ENCODE assay signal across 22 cellular contexts in the genomic region with DNA sequence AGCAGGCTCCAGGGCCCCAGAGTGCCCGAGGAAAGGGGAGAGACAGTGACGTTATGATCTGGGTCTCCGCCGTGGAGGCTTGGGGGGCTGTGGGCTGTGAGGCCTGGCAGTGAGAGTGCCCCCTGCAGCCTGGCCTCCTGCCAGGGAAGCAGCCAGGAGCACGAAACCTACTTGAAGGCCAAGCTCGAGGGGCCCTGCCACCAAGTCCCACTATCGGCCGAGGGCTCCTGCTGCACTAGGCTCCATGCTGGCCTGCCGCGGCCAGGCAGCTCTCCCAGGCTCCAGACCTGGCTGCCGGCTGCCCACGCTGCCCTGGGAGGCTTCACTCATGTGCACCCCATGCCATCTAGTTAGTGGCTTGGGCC. TPM values are rescaled to one million over a fixed set of nuclear protein-coding genes. Genes with fewer than 3 reads are reported as not detected.
DNase-seq lines count a peak whose midpoint lies in the region; ATAC-seq and TF ChIP-seq lines count a peak whose summit lies in the region.
"Had no signal": no experiment of that assay in that cellular context is flagged by ENCODE, and none has a peak within 500 bp of the region (broad histone marks: within the 10 kb centered on the region; RNA-seq: fewer than 3 reads in every experiment).

No MANE protein-coding gene starts in this region.

- H3K27ac ChIP-seq in effector memory CD4-positive, alpha-beta T cell (ENCODE audit: insufficient read depth, low read length, poor library complexity, severe bottlenecking), result peak overlapping the region; percentile 25
- H3K27ac ChIP-seq in rectal smooth muscle tissue (ENCODE audit: low read depth, low read length), result peak overlapping the region; percentile 72
- H3K27ac ChIP-seq: brain microvascular endothelial cell, SJSA1, testis had no signal

- CTCF ChIA-PET in BJ (lab: Yijun Ruan, JAX), result interaction anchor here (1.1 kb wide), 1 partner anchor 11 kb away, joined by 3 read pairs; no protein-coding TSS in a partner anchor

- H3K4me3 ChIP-seq in BJ (ENCODE audit: low read depth, low read length), result no peak overlapping the region
- no peak overlapping the region for H3K4me3 ChIP-seq in effector memory CD4-positive, alpha-beta T cell (ENCODE audit: insufficient read depth, low read depth, low read length, poor library complexity, severe bottlenecking)
- H3K4me3 ChIP-seq in rectal smooth muscle tissue (ENCODE audit: low read length), result no peak overlapping the region
- H3K4me3 ChIP-seq: SJSA1, testis had no signal

- no peaks in the 10 kb centered on the region for H3K27me3 ChIP-seq in BJ (ENCODE audit: control insufficient read depth, insufficient read depth, low read length)
- no peaks in the 10 kb centered on the region for H3K27me3 ChIP-seq in effector memory CD4-positive, alpha-beta T cell (replicated peaks; ENCODE audit: control insufficient read depth, insufficient read depth, low read length, poor library complexity, severe bottlenecking)
- no peaks in the 10 kb centered on the region for H3K27me3 ChIP-seq in rectal smooth muscle tissue (ENCODE audit: control insufficient read depth, insufficient read depth, low read length)
- H3K27me3 ChIP-seq: brain microvascular endothelial cell, SJSA1, testis had no signal

- H3K36me3 ChIP-seq in BJ (ENCODE audit: control insufficient read depth, insufficient read depth, low read length) (peaks cover 80% of the 10 kb centered on the region), rectal smooth muscle tissue (ENCODE audit: control insufficient read depth, insufficient read depth, low read length) (peaks cover 54% of the 10 kb centered on the region)
- peaks cover 88% of the 10 kb centered on the region for H3K36me3 ChIP-seq in effector memory CD4-positive, alpha-beta T cell (ENCODE audit: control insufficient read depth, insufficient read depth, low read length)

- peaks cover 74% of the 10 kb centered on the region for H3K4me1 ChIP-seq in effector memory CD4-positive, alpha-beta T cell (ENCODE audit: control insufficient read depth, insufficient read depth, low read length, poor library complexity, severe bottlenecking)
- H3K4me1 ChIP-seq in rectal smooth muscle tissue (ENCODE audit: control insufficient read depth, insufficient read depth, low read length), result no peaks in the 10 kb centered on the region
- H3K4me1 ChIP-seq: testis had no signal

- no peak for ATAC-seq in HG03432 (IDR thresholded peaks at IDR 0.05; ENCODE audit: unreplicated experiment)
- ATAC-seq: CD8-positive, alpha-beta T cell had no signal

- no peak for DNase-seq in BJ (ENCODE audit: low read depth)
- DNase-seq in EH (ENCODE audit: low read depth), result peak; percentile 41
- DNase-seq in effector memory CD4-positive, alpha-beta T cell, result no peak
- DNase-seq in A172 (ENCODE audit: low spot score), result no peak
- DNase-seq in NCI-H128 (lab: John Stamatoyannopoulos, UW; ENCODE audit: unreplicated experiment), result no peak
- DNase-seq: activated gamma-delta T cell treated with Interleukin-2 at 50 U/mL for 16 hours; activated T-cell treated with anti-CD3 and anti-CD28 coated beads, Interleukin-2, amount 50 U/mL, for 1 hour; brain microvascular endothelial cell; CD8-positive, alpha-beta T cell; GDM1; glutamatergic neuron; naive B cell; NCI-H1694 treated with DMSO at 0.1 percent for 48 hours; NCI-H2171; NCI-H524; retina; stimulated activated CD4-positive, alpha-beta T cell treated with anti-CD3 and anti-CD28 coated beads, Interleukin-4, amount 100 ng/mL, for 1 hour; stimulated activated naive CD4-positive, alpha-beta T cell; testis had no signal

- H3K9me3 ChIP-seq in effector memory CD4-positive, alpha-beta T cell (ENCODE audit: control insufficient read depth, low read length), result no peaks in the 10 kb centered on the region
- H3K9me3 ChIP-seq: SJSA1, testis had no signal

- peak; percentile 16; the same call in 1 of the 2 replicates for TF ChIP-seq CTCF in BJ (IDR thresholded peaks at IDR 0.05; ENCODE audit: insufficient read depth, low read depth, low read length)

- no peak overlapping the region for H3K9ac ChIP-seq in rectal smooth muscle tissue (ENCODE audit: low read length)

- POLR2A ChIA-PET in BJ (lab: Charles Lee), result no interaction called here

RNA-seq across cellular contexts. Expression of a gene that starts 18.7 kb away (rescaled TPM):
- polyA plus RNA-seq in BJ (2011; rRNA removed), result 855 and 1,740 TPM in 2 replicates
- 3,675 and 4,472 TPM in 2 replicates for polyA minus RNA-seq in BJ (2011; rRNA and poly(A)+ RNA removed)
- 2,064 and 2,561 TPM in 2 replicates for total RNA-seq in A172 (2014; rRNA removed; shearing (Covaris generic))

RNA-seq across cellular contexts. Expression of a gene that starts 23.3 kb away (rescaled TPM):
- polyA plus RNA-seq in BJ (2011; rRNA removed), result 32.6 and 71.0 TPM in 2 replicates
- 28.6 and 36.2 TPM in 2 replicates for polyA minus RNA-seq in BJ (2011; rRNA and poly(A)+ RNA removed)
- total RNA-seq in A172 (2014; rRNA removed; shearing (Covaris generic)), result 73.1 and 82.0 TPM in 2 replicates

RNA-seq across cellular contexts. Expression of a gene that starts 42.4 kb away (rescaled TPM):
- polyA plus RNA-seq in BJ (2011; rRNA removed), result 5,693 and 7,037 TPM in 2 replicates
- 964 and 1,810 TPM in 2 replicates for polyA minus RNA-seq in BJ (2011; rRNA and poly(A)+ RNA removed)
- 2,649 and 4,739 TPM in 2 replicates for total RNA-seq in A172 (2014; rRNA removed; shearing (Covaris generic))

RNA-seq across cellular contexts. Expression of a gene that starts 53.3 kb away (rescaled TPM):
- 50.3 and 63.5 TPM in 2 replicates for polyA plus RNA-seq in BJ (2011; rRNA removed)
- 32.3 and 43.5 TPM in 2 replicates for polyA minus RNA-seq in BJ (2011; rRNA and poly(A)+ RNA removed)
- total RNA-seq in A172 (2014; rRNA removed; shearing (Covaris generic)), result 65.3 and 70.8 TPM in 2 replicates

RNA-seq across cellular contexts. Expression of a gene that starts 55.6 kb away (rescaled TPM):
- polyA plus RNA-seq in BJ (2011; rRNA removed), result 13.1 and 24.8 TPM in 2 replicates
- polyA minus RNA-seq in BJ (2011; rRNA and poly(A)+ RNA removed), result 10.1 and 14.6 TPM in 2 replicates
- total RNA-seq in A172 (2014; rRNA removed; shearing (Covaris generic)), result 29.8 and 43.7 TPM in 2 replicates
